1 cellular context compared by ENCODE assay signal in genomic region chr11:66264383-66264782, GRCh38.
TF ChIP-seq lines count a peak whose summit lies in the region.

No MANE protein-coding gene starts in this region.

TF ChIP-seq in K562, 482 proteins besides CTCF, POLR2A, EP300 and RAD21:
- TF ChIP-seq ZNF740 (CRISPR knock-in tag; IDR thresholded peaks at IDR 0.05) (0 out of 2 replicates have a peak, but pooled peaks have one; percentile 32), ZNF740 (tag; IDR thresholded peaks at IDR 0.05) (no peak), POLR2G (IDR thresholded peaks at IDR 0.05; ENCODE audit: low read depth, low read length) (peak; percentile 3; the same call in 1 of the 2 replicates), TAF7 (tag; IDR thresholded peaks at IDR 0.05) (no peak), PTTG1 (tag; IDR thresholded peaks at IDR 0.05; ENCODE audit: low read depth) (no peak)
- TF ChIP-seq, protein P1, sequence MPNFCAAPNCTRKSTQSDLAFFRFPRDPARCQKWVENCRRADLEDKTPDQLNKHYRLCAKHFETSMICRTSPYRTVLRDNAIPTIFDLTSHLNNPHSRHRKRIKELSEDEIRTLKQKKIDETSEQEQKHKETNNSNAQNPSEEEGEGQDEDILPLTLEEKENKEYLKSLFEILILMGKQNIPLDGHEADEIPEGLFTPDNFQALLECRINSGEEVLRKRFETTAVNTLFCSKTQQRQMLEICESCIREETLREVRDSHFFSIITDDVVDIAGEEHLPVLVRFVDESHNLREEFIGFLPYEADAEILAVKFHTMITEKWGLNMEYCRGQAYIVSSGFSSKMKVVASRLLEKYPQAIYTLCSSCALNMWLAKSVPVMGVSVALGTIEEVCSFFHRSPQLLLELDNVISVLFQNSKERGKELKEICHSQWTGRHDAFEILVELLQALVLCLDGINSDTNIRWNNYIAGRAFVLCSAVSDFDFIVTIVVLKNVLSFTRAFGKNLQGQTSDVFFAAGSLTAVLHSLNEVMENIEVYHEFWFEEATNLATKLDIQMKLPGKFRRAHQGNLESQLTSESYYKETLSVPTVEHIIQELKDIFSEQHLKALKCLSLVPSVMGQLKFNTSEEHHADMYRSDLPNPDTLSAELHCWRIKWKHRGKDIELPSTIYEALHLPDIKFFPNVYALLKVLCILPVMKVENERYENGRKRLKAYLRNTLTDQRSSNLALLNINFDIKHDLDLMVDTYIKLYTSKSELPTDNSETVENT (CRISPR knock-in tag; IDR thresholded peaks at IDR 0.05): peak; percentile 19; the same call in 1 of the 2 replicates
